ENCODE assay signal across 1 cellular context in genomic region chr1:11355594-11356467, GRCh38.
A peak's percentile ranks its signal among the peaks of the same experiment; 100 is the strongest.
TF ChIP-seq lines count a peak whose summit lies in the region.

No MANE protein-coding gene starts in this region.

TF ChIP-seq in WTC11, 78 proteins besides CTCF, POLR2A, EP300 and RAD21 (continued from another document):
- TF ChIP-seq ZNF281 (CRISPR knock-in tag; IDR thresholded peaks at IDR 0.05) (peak; percentile 77; the same call in 1 of the 2 replicates), FOXJ3 (CRISPR knock-in tag; IDR thresholded peaks at IDR 0.05; ENCODE audit: borderline replicate concordance) (no peak), FOXP1 (CRISPR knock-in tag; IDR thresholded peaks at IDR 0.05; ENCODE audit: borderline replicate concordance) (0 out of 2 replicates have a peak, but pooled peaks have one; percentile 49)
